In the genomic region with DNA sequence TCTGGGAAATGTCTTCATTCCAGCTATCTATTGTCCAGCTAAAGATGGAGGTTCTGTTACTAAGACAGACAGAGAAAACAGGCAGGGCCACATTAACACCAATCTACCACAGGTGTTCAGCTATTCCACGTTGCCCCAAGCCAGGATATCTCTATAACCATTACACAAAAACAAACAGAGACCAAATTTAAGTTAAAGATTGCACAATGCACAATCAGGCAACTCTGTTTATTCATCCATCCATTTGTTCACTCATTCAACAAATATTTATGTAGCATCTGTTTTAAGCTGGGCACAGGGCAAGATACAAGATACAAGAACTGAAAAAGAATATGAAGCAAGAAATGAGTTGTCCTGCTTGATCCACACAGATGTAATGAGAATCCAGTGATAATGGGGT, we compare ENCODE assay signal across 1 cellular context.
TF ChIP-seq lines count a peak whose summit lies in the region.

No MANE protein-coding gene starts in this region.

TF ChIP-seq in GM23338, 12 proteins besides CTCF, POLR2A, EP300 and RAD21 (continued from another document):
- no peak for TF ChIP-seq ZNF462 (CRISPR knock-in tag; IDR thresholded peaks at IDR 0.05)
- no peak for TF ChIP-seq CREB1 (CRISPR knock-in tag; IDR thresholded peaks at IDR 0.05; ENCODE audit: low read depth)
- TF ChIP-seq POLR2AphosphoS5 (IDR thresholded peaks at IDR 0.05; ENCODE audit: low read depth): no peak
- TF ChIP-seq EZH2 (IDR thresholded peaks at IDR 0.05; ENCODE audit: low read depth, unreplicated experiment): no peak
- TF ChIP-seq EZH2phosphoT487 (IDR thresholded peaks at IDR 0.05; ENCODE audit: unreplicated experiment): no peak
- TF ChIP-seq REST (IDR thresholded peaks at IDR 0.05; ENCODE audit: unreplicated experiment): no peak
- no peak for TF ChIP-seq JUNB (IDR thresholded peaks at IDR 0.05; ENCODE audit: unreplicated experiment)
- no peak for TF ChIP-seq ZNF331 (CRISPR knock-in tag; IDR thresholded peaks at IDR 0.05; ENCODE audit: low read depth)
- no peak for TF ChIP-seq STAT1 (IDR thresholded peaks at IDR 0.05; ENCODE audit: unreplicated experiment)
- no peak for TF ChIP-seq ZNF114 (CRISPR knock-in tag; IDR thresholded peaks at IDR 0.05)
- no peak for TF ChIP-seq NANOG (IDR thresholded peaks at IDR 0.05; ENCODE audit: borderline replicate concordance)
TF ChIP-seq in GM23338: peak in this region for 0.
